In genomic region chr1:179091691-179092165, GRCh38 we compare ENCODE assay signal across 9 cellular contexts. TPM values are rescaled to one million over a fixed set of nuclear protein-coding genes. Genes with fewer than 3 reads are reported as not detected.
DNase-seq lines count a peak whose midpoint lies in the region; ATAC-seq and TF ChIP-seq lines count a peak whose summit lies in the region.
"Had no signal": no experiment of that assay in that cellular context is flagged by ENCODE, and none has a peak within 500 bp of the region (broad histone marks: within the 10 kb centered on the region; RNA-seq: fewer than 3 reads in every experiment).

No MANE protein-coding gene starts in this region.

- peak; percentile 72 for DNase-seq in NCI-H82 (lab: John Stamatoyannopoulos, UW)
- no peak for DNase-seq in NCI-H82 treated with DMSO at 0.1 percent for 48 hours (lab: John Stamatoyannopoulos, UW; ENCODE audit: unreplicated experiment)
- DNase-seq in adipocyte (ENCODE audit: low read depth), result peak; percentile 76
- DNase-seq in hepatic stellate cell (ENCODE audit: low spot score), result peak; percentile 49
- no peak for DNase-seq in thoracic aorta (ENCODE audit: low spot score)
- no peak for DNase-seq in activated CD4-positive, alpha-beta T cell treated with anti-CD3 and anti-CD28 coated beads, Interleukin-2, amount 10 ng/mL, durations not matched to agents 24 days and 14 days
- no peak for DNase-seq in activated CD4-positive, alpha-beta T cell treated with anti-CD3 and anti-CD28 coated beads, Interleukin-2, amount 50 U/mL, for 4 hours

- H3K27me3 ChIP-seq in adipocyte (replicated peaks; ENCODE audit: control insufficient read depth, insufficient read depth, low read length), result no peaks in the 10 kb centered on the region
- no peaks in the 10 kb centered on the region for H3K27me3 ChIP-seq in thoracic aorta (replicated peaks; ENCODE audit: insufficient read depth)
- H3K27me3 ChIP-seq: neural progenitor cell had no signal

- H3K27me3 Mint-ChIP-seq in activated CD4-positive, alpha-beta T cell treated with anti-CD3 and anti-CD28 coated beads, Interleukin-2, amount 10 ng/mL, durations not matched to agents 24 days and 14 days, result no peaks in the 10 kb centered on the region

- H3K4me1 Mint-ChIP-seq in activated CD4-positive, alpha-beta T cell treated with anti-CD3 and anti-CD28 coated beads, Interleukin-2, amount 10 ng/mL, durations not matched to agents 24 days and 14 days, result peaks cover 3% of the 10 kb centered on the region
- H3K4me1 Mint-ChIP-seq: neural progenitor cell had no signal

- peaks cover 53% of the 10 kb centered on the region for H3K36me3 Mint-ChIP-seq in activated CD4-positive, alpha-beta T cell treated with anti-CD3 and anti-CD28 coated beads, Interleukin-2, amount 10 ng/mL, durations not matched to agents 24 days and 14 days (ENCODE audit: low read depth)

- no peaks in the 10 kb centered on the region for H3K9me3 Mint-ChIP-seq in activated CD4-positive, alpha-beta T cell treated with anti-CD3 and anti-CD28 coated beads, Interleukin-2, amount 10 ng/mL, durations not matched to agents 24 days and 14 days
- H3K9me3 Mint-ChIP-seq: neural progenitor cell had no signal

- H3K27ac ChIP-seq in thoracic aorta, result peak overlapping the region; percentile 45 to 74
- H3K27ac ChIP-seq: neural progenitor cell had no signal

- intact Hi-C loops in activated CD4-positive, alpha-beta T cell treated with anti-CD3 and anti-CD28 coated beads, Interleukin-2, amount 10 ng/mL, durations not matched to agents 24 days and 14 days (cut with micrococcal nuclease), result no loop called here

- peak overlapping the region; percentile 58 for H3K9ac ChIP-seq in adipocyte (ENCODE audit: low read length)
- H3K9ac ChIP-seq: neural progenitor cell had no signal

- no peak for TF ChIP-seq CTCF in thoracic aorta (IDR thresholded peaks at IDR 0.05)

- H3K4me3 ChIP-seq in adipocyte (ENCODE audit: low read length) (no peak overlapping the region), thoracic aorta (no peak overlapping the region)
- H3K4me3 ChIP-seq: neural progenitor cell had no signal

- no peak for ATAC-seq in thoracic aorta (ENCODE audit: insufficient number of reproducible peaks, low FRiP score, low read depth)
- no peak for ATAC-seq in HG02938 (IDR thresholded peaks at IDR 0.05; ENCODE audit: unreplicated experiment)

- H3K4me1 ChIP-seq in adipocyte (ENCODE audit: control insufficient read depth, insufficient read depth, low read length), result peaks cover 40% of the 10 kb centered on the region
- H3K4me1 ChIP-seq in thoracic aorta (ENCODE audit: control insufficient read depth in 1 of 2, low read depth in 2 of 2), result peaks cover 13 to 29% of the 10 kb centered on the region in 2 donors

- no peaks in the 10 kb centered on the region for H3K9me3 ChIP-seq in adipocyte (ENCODE audit: control insufficient read depth, low read length)
- H3K9me3 ChIP-seq in thoracic aorta, result no peaks in the 10 kb centered on the region

- H3K4me3 Mint-ChIP-seq in activated CD4-positive, alpha-beta T cell treated with anti-CD3 and anti-CD28 coated beads, Interleukin-2, amount 10 ng/mL, durations not matched to agents 24 days and 14 days, result no peak overlapping the region
- H3K4me3 Mint-ChIP-seq: neural progenitor cell had no signal

- no peak overlapping the region for H3K27ac Mint-ChIP-seq in activated CD4-positive, alpha-beta T cell treated with anti-CD3 and anti-CD28 coated beads, Interleukin-2, amount 10 ng/mL, durations not matched to agents 24 days and 14 days

- H3K36me3 ChIP-seq in adipocyte (ENCODE audit: control insufficient read depth, insufficient read depth, low read length, severe bottlenecking) (peaks cover 62% of the 10 kb centered on the region), thoracic aorta (peaks cover 26% of the 10 kb centered on the region)
- H3K36me3 ChIP-seq: neural progenitor cell had no signal

RNA-seq across cellular contexts. Expression of gene TOR3A, which starts 9.9 kb away (rescaled TPM):
- 10 to 100 TPM; 37.4 to 69.2 TPM for total RNA-seq in thoracic aorta
- 41.6 and 44.3 TPM in 2 replicates for total RNA-seq in activated CD4-positive, alpha-beta T cell treated with anti-CD3 and anti-CD28 coated beads, Interleukin-2, amount 10 ng/mL, durations not matched to agents 24 days and 14 days

Comparison
In these comparisons a context has a peak if more than half of its experiments do, and no peak if none do; other contexts are left out.
1. DNase-seq: peak in NCI-H82 (single experiment), adipocyte (single experiment) and hepatic stellate cell (single experiment); none in NCI-H82 treated with DMSO at 0.1 percent for 48 hours (single experiment), thoracic aorta (single experiment), activated CD4-positive, alpha-beta T cell treated with anti-CD3 and anti-CD28 coated beads, Interleukin-2, amount 10 ng/mL, durations not matched to agents 24 days and 14 days (single experiment) and activated CD4-positive, alpha-beta T cell treated with anti-CD3 and anti-CD28 coated beads, Interleukin-2, amount 50 U/mL, for 4 hours (0 of 2).